13 cellular contexts compared by ENCODE assay signal in the genomic region with DNA sequence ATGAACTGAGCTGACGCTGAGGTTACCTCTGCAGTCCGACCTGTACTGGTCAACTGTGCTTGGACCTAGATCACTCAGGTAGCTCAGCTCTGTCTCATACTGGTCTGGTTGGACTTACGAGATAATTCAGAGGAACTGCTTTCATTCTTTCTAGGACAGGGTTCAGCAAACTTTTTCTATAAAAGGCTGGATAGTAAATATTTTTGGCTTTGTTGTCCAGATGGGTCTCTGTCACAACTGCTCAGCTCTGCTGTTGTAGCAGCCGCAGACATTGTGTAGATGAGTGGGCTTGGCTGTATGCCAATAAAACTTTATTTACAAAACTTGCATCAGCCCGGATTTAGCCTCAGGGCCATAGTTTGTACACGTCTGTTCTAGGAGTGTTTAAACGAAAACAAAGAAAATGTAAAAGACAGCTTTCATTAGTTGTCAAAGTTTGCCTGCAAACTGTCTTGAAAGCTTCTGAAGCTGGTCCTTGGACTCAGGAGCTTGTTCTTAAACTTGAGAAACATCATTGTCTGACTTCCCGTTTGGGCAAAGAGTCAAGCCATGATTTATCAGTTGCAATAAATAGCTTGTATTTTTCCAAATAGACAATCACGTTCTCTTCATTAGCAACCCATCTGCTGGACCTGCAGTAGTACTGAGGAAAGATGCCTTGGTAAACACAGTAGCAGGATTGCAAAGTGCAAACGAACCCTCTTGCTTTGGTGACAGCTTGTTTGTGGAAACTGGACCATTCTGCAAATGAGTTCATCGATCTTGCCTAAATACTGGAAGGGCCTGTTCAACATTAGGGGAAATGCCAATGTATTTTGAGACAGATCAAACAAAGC.
DNase-seq lines count a peak whose midpoint lies in the region; ATAC-seq, FAIRE-seq and TF ChIP-seq lines count a peak whose summit lies in the region.
"Had no signal": no experiment of that assay in that cellular context is flagged by ENCODE, and none has a peak within 500 bp of the region (broad histone marks: within the 10 kb centered on the region; RNA-seq: fewer than 3 reads in every experiment).

No MANE protein-coding gene starts in this region.

- peaks cover 3% of the 10 kb centered on the region for H3K4me1 Mint-ChIP-seq in astrocyte (ENCODE audit: low read depth, unreplicated experiment)

- no peak overlapping the region for H4K91ac ChIP-seq in mesenchymal stem cell (ENCODE audit: low read length)

- WGBS in mesenchymal stem cell = 74% methylated on average over 11 of the region's 11 CpGs

- H4K8ac ChIP-seq in mesenchymal stem cell (ENCODE audit: low read length) = no peak overlapping the region

- H4K20me1 ChIP-seq in astrocyte (ENCODE audit: insufficient read depth, low read length) = no peaks in the 10 kb centered on the region

- ATAC-seq in HG03460 (IDR thresholded peaks at IDR 0.05; ENCODE audit: unreplicated experiment) = no peak

- H3K79me1 ChIP-seq in mesenchymal stem cell (replicated peaks; ENCODE audit: low read length, poor library complexity, severe bottlenecking) = no peaks in the 10 kb centered on the region

- H3K9ac ChIP-seq in astrocyte (ENCODE audit: low read length) (no peak overlapping the region), mesenchymal stem cell (ENCODE audit: low read length) (peak overlapping the region; percentile 75)

- no peak overlapping the region for H3K4ac ChIP-seq in mesenchymal stem cell (ENCODE audit: low read depth in 1 of 2, low read length in 2 of 2)

- H3K27ac ChIP-seq in astrocyte (ENCODE audit: low read depth, low read length) = no peak overlapping the region
- no peak overlapping the region for H3K27ac ChIP-seq in mesenchymal stem cell (ENCODE audit: low read length, poor library complexity, severe bottlenecking)

- no peaks in the 10 kb centered on the region for H3K79me2 ChIP-seq in astrocyte (ENCODE audit: insufficient read depth, low read length)

- peak overlapping the region; percentile 1 for H3K4me2 ChIP-seq in astrocyte (ENCODE audit: low read length)
- no peak overlapping the region for H3K4me2 ChIP-seq in mesenchymal stem cell (ENCODE audit: low read length, poor library complexity, severe bottlenecking)

- no peaks in the 10 kb centered on the region for H3K27me3 ChIP-seq in astrocyte (ENCODE audit: insufficient read depth, low read length)
- no peaks in the 10 kb centered on the region for H3K27me3 ChIP-seq in mesenchymal stem cell (ENCODE audit: control insufficient read depth in 1 of 2, insufficient read depth in 1 of 2, low read length in 2 of 2)

- H2AK5ac ChIP-seq in mesenchymal stem cell (ENCODE audit: low read length, severe bottlenecking) = no peak overlapping the region

- H3K4me1 ChIP-seq in astrocyte (ENCODE audit: insufficient read depth, low read length) (peaks cover 13% of the 10 kb centered on the region), mesenchymal stem cell (ENCODE audit: control insufficient read depth, insufficient read depth, low read depth, low read length) (peaks cover 4% of the 10 kb centered on the region)

- H3K23ac ChIP-seq in mesenchymal stem cell (ENCODE audit: low read length in 2 of 2) = no peak overlapping the region

- no peaks in the 10 kb centered on the region for H3K36me3 Mint-ChIP-seq in astrocyte (ENCODE audit: low read depth, unreplicated experiment)

- H2AFZ ChIP-seq in astrocyte (ENCODE audit: low read depth, low read length) (no peak overlapping the region), mesenchymal stem cell (ENCODE audit: low read depth, low read length) (no peak overlapping the region)

- no peak overlapping the region for H2BK12ac ChIP-seq in mesenchymal stem cell (ENCODE audit: low read length in 2 of 2)

- peak; percentile 45 for DNase-seq in NCI-H2107 treated with DMSO at 0.1 percent for 48 hours (lab: John Stamatoyannopoulos, UW; ENCODE audit: unreplicated experiment)
- no peak for DNase-seq in NCI-H2107 (lab: John Stamatoyannopoulos, UW)
- peak; percentile 72 for DNase-seq in NCI-H2171 treated with DMSO at 0.1 percent for 48 hours (lab: John Stamatoyannopoulos, UW)
- peak; percentile 20 for DNase-seq in astrocyte (ENCODE audit: low read depth)
- peak; percentile 66 for DNase-seq in mesenchymal stem cell
- DNase-seq in NCI-H1436 treated with DMSO at 0.1 percent for 48 hours (lab: John Stamatoyannopoulos, UW) = no peak
- DNase-seq in hepatic stellate cell (ENCODE audit: low spot score) = no peak
- DNase-seq: effector CD8-positive, alpha-beta T cell; NCI-H510A treated with DMSO at 0.1 percent for 48 hours had no signal

- H3K36me3 ChIP-seq in astrocyte (ENCODE audit: insufficient read depth, low read length) (no peaks in the 10 kb centered on the region), mesenchymal stem cell (ENCODE audit: control insufficient read depth in 1 of 2, insufficient read depth in 2 of 2, low read depth in 1 of 2, low read length in 2 of 2) (peaks cover 0 to 2% of the 10 kb centered on the region in 2 experiments)

- TF ChIP-seq CTCF in astrocyte (IDR thresholded peaks at IDR 0.05; ENCODE audit: insufficient read depth, low read depth, low read length) = no peak

- H3K9me3 Mint-ChIP-seq in astrocyte (ENCODE audit: unreplicated experiment) = no peaks in the 10 kb centered on the region
- H3K9me3 Mint-ChIP-seq: T-helper 1 cell treated with Interleukin-12 subunit alpha and Interleukin-12 subunit beta and Interleukin-4 antibody, amounts not matched to agents 30 μg/mL and 1 μg/mL, for 36 hours had no signal

- no peak for FAIRE-seq in astrocyte (lab: Jason Lieb, UNC)
- FAIRE-seq: A204.1, HTR-8/SVneo had no signal

- no peak overlapping the region for H3K14ac ChIP-seq in mesenchymal stem cell (ENCODE audit: low read length in 2 of 2)

- H3K18ac ChIP-seq in mesenchymal stem cell (ENCODE audit: low read depth in 1 of 2, low read length in 2 of 2) = no peak overlapping the region

- no peaks in the 10 kb centered on the region for H3K9me3 ChIP-seq in astrocyte (ENCODE audit: insufficient read depth, low read depth, low read length)
- no peaks in the 10 kb centered on the region for H3K9me3 ChIP-seq in mesenchymal stem cell (ENCODE audit: control insufficient read depth, low read length)

- H2BK120ac ChIP-seq in mesenchymal stem cell (ENCODE audit: low read depth, low read length) = no peak overlapping the region

- H3K27ac Mint-ChIP-seq in astrocyte (ENCODE audit: unreplicated experiment) = no peak overlapping the region
- H3K27ac Mint-ChIP-seq: T-helper 1 cell treated with Interleukin-12 subunit alpha and Interleukin-12 subunit beta and Interleukin-4 antibody, amounts not matched to agents 30 μg/mL and 1 μg/mL, for 36 hours had no signal

- no peak overlapping the region for H2BK15ac ChIP-seq in mesenchymal stem cell (ENCODE audit: low read depth, poor library complexity, severe bottlenecking)

- no peak overlapping the region for H2BK5ac ChIP-seq in mesenchymal stem cell (ENCODE audit: low read depth, low read length, poor library complexity, severe bottlenecking)

- H3K4me3 Mint-ChIP-seq in astrocyte (ENCODE audit: unreplicated experiment) = no peak overlapping the region
- H3K4me3 Mint-ChIP-seq: T-helper 1 cell treated with Interleukin-12 subunit alpha and Interleukin-12 subunit beta and Interleukin-4 antibody, amounts not matched to agents 30 μg/mL and 1 μg/mL, for 36 hours had no signal

- no peak overlapping the region for H3K4me3 ChIP-seq in astrocyte (ENCODE audit: insufficient read depth, low read depth, low read length)
- H3K4me3 ChIP-seq in mesenchymal stem cell (ENCODE audit: insufficient read depth in 1 of 2, low read depth in 1 of 2, low read length in 2 of 2) = peak overlapping the region in 1 of 2 experiments; percentile 16

- no peaks in the 10 kb centered on the region for H3K27me3 Mint-ChIP-seq in astrocyte (ENCODE audit: low read depth, unreplicated experiment)

Comparison
In these comparisons a context has a peak if more than half of its experiments do, and no peak if none do; other contexts are left out.
1. DNase-seq: peak in NCI-H2107 treated with DMSO at 0.1 percent for 48 hours (single experiment), NCI-H2171 treated with DMSO at 0.1 percent for 48 hours (single experiment), astrocyte (single experiment) and mesenchymal stem cell (single experiment); none in NCI-H2107 (single experiment), NCI-H1436 treated with DMSO at 0.1 percent for 48 hours (single experiment) and hepatic stellate cell (single experiment).